In genomic region chr19:11861301-11861700, GRCh38 we compare ENCODE assay signal across 30 cellular contexts.
"Had no signal": no experiment of that assay in that cellular context is flagged by ENCODE, and none has a peak within 500 bp of the region (broad histone marks: within the 10 kb centered on the region; RNA-seq: fewer than 3 reads in every experiment).

No MANE protein-coding gene starts in this region.

- H3K27ac Mint-ChIP-seq: immature natural killer cell; naive thymus-derived CD8-positive, alpha-beta T cell; nephron; stimulated activated naive B cell treated with anti-CD40 and anti-IgM and Interleukin-4, amounts not matched to agents 10 μg/mL and 1 μg/mL and 100 μg/mL, for 72 hours had no signal

- H3K4me3 Mint-ChIP-seq: immature natural killer cell; naive thymus-derived CD8-positive, alpha-beta T cell; nephron; neural crest cell; stimulated activated naive B cell treated with anti-CD40 and anti-IgM and Interleukin-4, amounts not matched to agents 10 μg/mL and 1 μg/mL and 100 μg/mL, for 72 hours had no signal

- H3K4me1 ChIP-seq: left lung, lower lobe of right lung, pancreas, prostate gland, stomach, testis, vagina had no signal

- H3K27ac ChIP-seq: left lung, lower lobe of right lung, pancreas, prostate gland, skin epidermis, stomach, testis, thyroid gland, transverse colon, upper lobe of left lung, vagina had no signal

- DNase-seq: immature natural killer cell; kidney; left colon; left lung; lower lobe of right lung; mammary epithelial cell; mesenchymal stem cell; naive thymus-derived CD8-positive, alpha-beta T cell; nucleus accumbens; pancreas; posterior cingulate gyrus; retina; right cardiac atrium; stimulated activated CD4-positive, alpha-beta T cell treated with anti-CD3 and anti-CD28 coated beads, Interleukin-12 subunit alpha, Interleukin-12 subunit beta, amount 100 ng/mL, for 4 hours; stimulated activated CD4-positive, alpha-beta T cell treated with anti-CD3 and anti-CD28 coated beads, Interleukin-15, amount 100 ng/mL, for 24 hours; stimulated activated CD4-positive, alpha-beta T cell treated with anti-CD3 and anti-CD28 coated beads, Interleukin-2, amount 100 ng/mL, for 24 hours; stimulated activated CD4-positive, alpha-beta T cell treated with anti-CD3 and anti-CD28 coated beads, Interleukin-4, amount 100 ng/mL, for 1 hour; stimulated activated naive B cell treated with anti-CD40 and anti-IgM and Interleukin-4, amounts not matched to agents 10 μg/mL and 1 μg/mL and 100 μg/mL, for 72 hours; stimulated activated naive CD8-positive, alpha-beta T cell treated with anti-CD3 and anti-CD28 coated beads, Interleukin-15, Interleukin-2, amounts not matched to agents 100 U/mL and 50 U/mL, for 24 hours; stomach; testis; thyroid gland; transverse colon; upper lobe of left lung had no signal

- H3K9me3 ChIP-seq: pancreas, prostate gland, testis, thyroid gland had no signal

- H3K4me3 ChIP-seq: left lung, lower lobe of right lung, pancreas, prostate gland, skin epidermis, stomach, testis, thyroid gland, transverse colon, upper lobe of left lung, vagina had no signal

- ATAC-seq: left colon; left lung; lower lobe of right lung; naive thymus-derived CD8-positive, alpha-beta T cell; pancreas; right cardiac atrium; sciatic nerve; stimulated activated naive B cell treated with anti-CD40 and anti-IgM and Interleukin-4, amounts not matched to agents 10 μg/mL and 1 μg/mL and 100 μg/mL, for 72 hours; stimulated activated naive CD8-positive, alpha-beta T cell treated with anti-CD3 and anti-CD28 coated beads, Interleukin-15, Interleukin-2, amounts not matched to agents 100 U/mL and 50 U/mL, for 24 hours had no signal

- H3K4me1 Mint-ChIP-seq: nephron, neural crest cell had no signal

- H3K27me3 Mint-ChIP-seq: naive thymus-derived CD8-positive, alpha-beta T cell; stimulated activated naive B cell treated with anti-CD40 and anti-IgM and Interleukin-4, amounts not matched to agents 10 μg/mL and 1 μg/mL and 100 μg/mL, for 72 hours had no signal

- H3K36me3 ChIP-seq: prostate gland had no signal

- H3K27me3 ChIP-seq: left lung, pancreas, stomach, testis, thyroid gland, transverse colon, upper lobe of left lung, vagina had no signal
